ENCODE assay signal across 2 cellular contexts in the genomic region with DNA sequence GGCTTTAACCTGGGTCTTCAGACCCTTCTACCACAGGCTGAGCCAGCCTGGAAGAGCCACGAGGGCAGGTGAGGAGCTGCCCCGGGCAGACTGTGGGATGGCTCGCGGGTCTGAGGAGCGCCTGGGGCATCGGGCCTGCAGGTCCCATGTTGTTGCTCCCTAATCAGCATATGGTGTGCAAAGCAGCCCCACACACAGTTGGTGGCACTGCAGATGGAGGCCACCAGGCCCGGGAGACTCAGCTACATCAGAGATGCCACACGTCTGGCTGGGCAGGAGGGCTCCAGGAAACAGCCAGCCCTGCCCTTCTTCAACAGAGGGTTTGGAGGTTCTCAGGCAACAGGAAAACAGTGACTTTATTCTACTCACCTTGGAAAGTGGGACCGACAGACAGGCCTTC.
TF ChIP-seq lines count a peak whose summit lies in the region.

No MANE protein-coding gene starts in this region.

TF ChIP-seq in IMR-90, 13 proteins besides CTCF, POLR2A, EP300 and RAD21:
- no peak for TF ChIP-seq RCOR1 (IDR thresholded peaks at IDR 0.05; ENCODE audit: insufficient replicate concordance, low read length)
- no peak for TF ChIP-seq MAFK (IDR thresholded peaks at IDR 0.05; ENCODE audit: low read depth, low read length)
- no peak for TF ChIP-seq NFE2L2 (IDR thresholded peaks at IDR 0.05; ENCODE audit: low read depth, low read length)
- TF ChIP-seq SMC3 (IDR thresholded peaks at IDR 0.05; ENCODE audit: low read depth, low read length), result no peak
- no peak for TF ChIP-seq CHD1 (IDR thresholded peaks at IDR 0.05; ENCODE audit: low read depth, low read length)
- TF ChIP-seq MXI1 (IDR thresholded peaks at IDR 0.05; ENCODE audit: borderline replicate concordance, low read depth, low read length), result no peak
- TF ChIP-seq FOS (IDR thresholded peaks at IDR 0.05; ENCODE audit: low read depth, low read length), result no peak
- TF ChIP-seq, protein P1, sequence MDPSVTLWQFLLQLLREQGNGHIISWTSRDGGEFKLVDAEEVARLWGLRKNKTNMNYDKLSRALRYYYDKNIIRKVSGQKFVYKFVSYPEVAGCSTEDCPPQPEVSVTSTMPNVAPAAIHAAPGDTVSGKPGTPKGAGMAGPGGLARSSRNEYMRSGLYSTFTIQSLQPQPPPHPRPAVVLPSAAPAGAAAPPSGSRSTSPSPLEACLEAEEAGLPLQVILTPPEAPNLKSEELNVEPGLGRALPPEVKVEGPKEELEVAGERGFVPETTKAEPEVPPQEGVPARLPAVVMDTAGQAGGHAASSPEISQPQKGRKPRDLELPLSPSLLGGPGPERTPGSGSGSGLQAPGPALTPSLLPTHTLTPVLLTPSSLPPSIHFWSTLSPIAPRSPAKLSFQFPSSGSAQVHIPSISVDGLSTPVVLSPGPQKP (IDR thresholded peaks at IDR 0.05; ENCODE audit: borderline replicate concordance, low read depth, low read length), result no peak
- no peak for TF ChIP-seq MAZ (IDR thresholded peaks at IDR 0.05; ENCODE audit: borderline replicate concordance, low read depth, low read length)
- TF ChIP-seq RFX5 (IDR thresholded peaks at IDR 0.05; ENCODE audit: low read depth, low read length), result no peak
- no peak for TF ChIP-seq BHLHE40 (IDR thresholded peaks at IDR 0.05; ENCODE audit: low read depth, low read length)
- no peak for TF ChIP-seq CEBPB (IDR thresholded peaks at IDR 0.05; ENCODE audit: low read depth, low read length)
- TF ChIP-seq, protein P2, sequence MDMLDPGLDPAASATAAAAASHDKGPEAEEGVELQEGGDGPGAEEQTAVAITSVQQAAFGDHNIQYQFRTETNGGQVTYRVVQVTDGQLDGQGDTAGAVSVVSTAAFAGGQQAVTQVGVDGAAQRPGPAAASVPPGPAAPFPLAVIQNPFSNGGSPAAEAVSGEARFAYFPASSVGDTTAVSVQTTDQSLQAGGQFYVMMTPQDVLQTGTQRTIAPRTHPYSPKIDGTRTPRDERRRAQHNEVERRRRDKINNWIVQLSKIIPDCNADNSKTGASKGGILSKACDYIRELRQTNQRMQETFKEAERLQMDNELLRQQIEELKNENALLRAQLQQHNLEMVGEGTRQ (IDR thresholded peaks at IDR 0.05; ENCODE audit: low read depth, low read length), result no peak
TF ChIP-seq in IMR-90: peak in this region for 0.

TF ChIP-seq in GM12878, 131 proteins besides CTCF, POLR2A, EP300 and RAD21:
- no peak for TF ChIP-seq HDGF (IDR thresholded peaks at IDR 0.05)
- TF ChIP-seq IKZF1 (conservative IDR thresholded peaks at IDR 0.05), result no peak
- TF ChIP-seq GABPA (IDR thresholded peaks at IDR 0.05; ENCODE audit: low read depth), result no peak
- TF ChIP-seq NFXL1 (IDR thresholded peaks at IDR 0.05; ENCODE audit: borderline replicate concordance), result no peak
- TF ChIP-seq MXI1 (IDR thresholded peaks at IDR 0.05; ENCODE audit: low read depth, low read length), result no peak
- TF ChIP-seq FOS (IDR thresholded peaks at IDR 0.05; ENCODE audit: borderline replicate concordance, extremely low read depth, insufficient read length), result no peak
- no peak for TF ChIP-seq SIX5 (IDR thresholded peaks at IDR 0.05; ENCODE audit: low read depth, low read length, severe bottlenecking)
- TF ChIP-seq SUPT20H (IDR thresholded peaks at IDR 0.05; ENCODE audit: borderline replicate concordance, control insufficient read depth, low read depth, low read length), result no peak
- TF ChIP-seq TCF3 (IDR thresholded peaks at IDR 0.05; ENCODE audit: borderline replicate concordance, insufficient read depth, low read depth, low read length), result no peak
- TF ChIP-seq YY1 (IDR thresholded peaks at IDR 0.05; ENCODE audit: low read depth, low read length), result no peak
- TF ChIP-seq JUNB (IDR thresholded peaks at IDR 0.05), result no peak
- TF ChIP-seq SREBF2 (IDR thresholded peaks at IDR 0.05; ENCODE audit: low read length), result no peak
- TF ChIP-seq WRNIP1 (IDR thresholded peaks at IDR 0.05; ENCODE audit: borderline replicate concordance, low read depth, low read length), result no peak
- TF ChIP-seq, protein P3, sequence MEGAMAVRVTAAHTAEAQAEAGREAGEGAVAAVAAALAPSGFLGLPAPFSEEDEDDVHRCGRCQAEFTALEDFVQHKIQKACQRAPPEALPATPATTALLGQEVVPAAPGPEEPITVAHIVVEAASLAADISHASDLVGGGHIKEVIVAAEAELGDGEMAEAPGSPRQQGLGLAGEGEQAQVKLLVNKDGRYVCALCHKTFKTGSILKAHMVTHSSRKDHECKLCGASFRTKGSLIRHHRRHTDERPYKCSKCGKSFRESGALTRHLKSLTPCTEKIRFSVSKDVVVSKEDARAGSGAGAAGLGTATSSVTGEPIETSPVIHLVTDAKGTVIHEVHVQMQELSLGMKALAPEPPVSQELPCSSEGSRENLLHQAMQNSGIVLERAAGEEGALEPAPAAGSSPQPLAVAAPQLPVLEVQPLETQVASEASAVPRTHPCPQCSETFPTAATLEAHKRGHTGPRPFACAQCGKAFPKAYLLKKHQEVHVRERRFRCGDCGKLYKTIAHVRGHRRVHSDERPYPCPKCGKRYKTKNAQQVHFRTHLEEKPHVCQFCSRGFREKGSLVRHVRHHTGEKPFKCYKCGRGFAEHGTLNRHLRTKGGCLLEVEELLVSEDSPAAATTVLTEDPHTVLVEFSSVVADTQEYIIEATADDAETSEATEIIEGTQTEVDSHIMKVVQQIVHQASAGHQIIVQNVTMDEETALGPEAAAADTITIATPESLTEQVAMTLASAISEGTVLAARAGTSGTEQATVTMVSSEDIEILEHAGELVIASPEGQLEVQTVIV (IDR thresholded peaks at IDR 0.05; ENCODE audit: borderline replicate concordance, partially characterized antibody), result no peak
- no peak for TF ChIP-seq SRF (IDR thresholded peaks at IDR 0.05; ENCODE audit: low read depth in 2 of 2, low read length in 2 of 2)
- TF ChIP-seq BHLHE40 (IDR thresholded peaks at IDR 0.05; ENCODE audit: borderline replicate concordance in 1 of 2, low read depth in 2 of 2, low read length in 1 of 2), result no peak
- TF ChIP-seq, protein P4, sequence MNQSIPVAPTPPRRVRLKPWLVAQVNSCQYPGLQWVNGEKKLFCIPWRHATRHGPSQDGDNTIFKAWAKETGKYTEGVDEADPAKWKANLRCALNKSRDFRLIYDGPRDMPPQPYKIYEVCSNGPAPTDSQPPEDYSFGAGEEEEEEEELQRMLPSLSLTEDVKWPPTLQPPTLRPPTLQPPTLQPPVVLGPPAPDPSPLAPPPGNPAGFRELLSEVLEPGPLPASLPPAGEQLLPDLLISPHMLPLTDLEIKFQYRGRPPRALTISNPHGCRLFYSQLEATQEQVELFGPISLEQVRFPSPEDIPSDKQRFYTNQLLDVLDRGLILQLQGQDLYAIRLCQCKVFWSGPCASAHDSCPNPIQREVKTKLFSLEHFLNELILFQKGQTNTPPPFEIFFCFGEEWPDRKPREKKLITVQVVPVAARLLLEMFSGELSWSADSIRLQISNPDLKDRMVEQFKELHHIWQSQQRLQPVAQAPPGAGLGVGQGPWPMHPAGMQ (IDR thresholded peaks at IDR 0.05; ENCODE audit: borderline replicate concordance), result no peak
- TF ChIP-seq EZH2 (IDR thresholded peaks at IDR 0.05; ENCODE audit: borderline replicate concordance, control insufficient read depth, low read depth, low read length), result no peak
- TF ChIP-seq STAT1 (conservative IDR thresholded peaks at IDR 0.05), result no peak
